8 cellular contexts compared by ENCODE assay signal in the genomic region with DNA sequence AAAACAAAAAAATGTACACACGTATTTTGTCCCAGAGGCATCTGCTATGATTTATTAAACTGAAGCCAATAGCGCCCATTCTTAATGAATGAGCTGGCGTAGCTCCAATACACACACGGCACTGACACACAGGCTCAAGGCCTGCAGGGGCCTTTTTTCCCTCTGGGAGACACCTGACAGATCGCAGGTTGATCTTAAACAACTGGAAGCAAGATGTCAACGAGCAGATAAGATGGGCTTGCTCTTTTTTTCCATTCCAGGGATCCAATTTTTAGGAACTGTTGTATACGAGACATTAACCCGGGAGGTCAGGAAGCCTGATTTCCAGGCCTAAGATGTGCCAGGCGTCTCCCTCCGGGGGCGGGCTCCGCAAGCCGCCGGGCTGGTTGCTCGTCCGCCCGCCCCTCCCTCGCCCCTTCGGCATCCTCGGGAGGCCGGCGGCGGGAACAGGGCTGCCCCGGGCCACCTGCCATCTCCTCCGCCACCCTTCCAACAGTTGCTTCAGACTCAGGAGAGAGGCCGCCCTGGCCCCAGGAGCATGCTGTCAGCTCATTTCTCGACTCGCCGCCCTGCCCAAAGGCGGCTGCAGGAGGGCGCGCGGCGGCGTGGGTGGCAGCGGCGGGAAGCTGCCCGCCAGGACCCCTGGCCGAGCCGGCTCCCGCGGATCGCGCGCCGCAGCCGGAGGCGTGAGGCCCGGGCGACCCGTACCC. TPM values are rescaled to one million over a fixed set of nuclear protein-coding genes. Genes with fewer than 3 reads are reported as not detected.
DNase-seq lines count a peak whose midpoint lies in the region; ATAC-seq lines count a peak whose summit lies in the region.

No MANE protein-coding gene starts in this region.

- peaks cover 12% of the 10 kb centered on the region for H3K36me3 Mint-ChIP-seq in stimulated activated naive CD8-positive, alpha-beta T cell treated with anti-CD3 and anti-CD28 coated beads, Interleukin-15, Interleukin-2, amounts not matched to agents 100 ng/mL and 50 ng/mL, for 24 hours (ENCODE audit: low read depth)

- H3K4me1 ChIP-seq in endocrine pancreas (ENCODE audit: control insufficient read depth, insufficient read depth, low read length), result peaks cover 5% of the 10 kb centered on the region

- peaks cover 34% of the 10 kb centered on the region for H3K4me1 Mint-ChIP-seq in stimulated activated naive CD8-positive, alpha-beta T cell treated with anti-CD3 and anti-CD28 coated beads, Interleukin-15, Interleukin-2, amounts not matched to agents 100 ng/mL and 50 ng/mL, for 24 hours (ENCODE audit: low read depth)

- H3K27ac Mint-ChIP-seq in stimulated activated naive CD8-positive, alpha-beta T cell treated with anti-CD3 and anti-CD28 coated beads, Interleukin-15, Interleukin-2, amounts not matched to agents 100 ng/mL and 50 ng/mL, for 24 hours, result peak overlapping the region; percentile 87

- peak overlapping the region; percentile 73 for H3K9ac ChIP-seq in endocrine pancreas (ENCODE audit: control insufficient read depth, insufficient read depth, low read length)

- H3K9me3 Mint-ChIP-seq in stimulated activated naive CD8-positive, alpha-beta T cell treated with anti-CD3 and anti-CD28 coated beads, Interleukin-15, Interleukin-2, amounts not matched to agents 100 ng/mL and 50 ng/mL, for 24 hours, result no peaks in the 10 kb centered on the region

- H3K27me3 ChIP-seq in endocrine pancreas (ENCODE audit: control insufficient read depth, insufficient read depth, low read length), result no peaks in the 10 kb centered on the region

- H3K4me3 ChIP-seq in endocrine pancreas (ENCODE audit: control insufficient read depth, insufficient read depth, low read length), result peak overlapping the region; percentile 80

- peak; percentile 5 for ATAC-seq in HG02938 (IDR thresholded peaks at IDR 0.05; ENCODE audit: unreplicated experiment)

- peak overlapping the region; percentile 88 for H3K4me3 Mint-ChIP-seq in stimulated activated naive CD8-positive, alpha-beta T cell treated with anti-CD3 and anti-CD28 coated beads, Interleukin-15, Interleukin-2, amounts not matched to agents 100 ng/mL and 50 ng/mL, for 24 hours

- H3K36me3 ChIP-seq in endocrine pancreas (ENCODE audit: control insufficient read depth, insufficient read depth, low read length), result no peaks in the 10 kb centered on the region

- no peaks in the 10 kb centered on the region for H3K27me3 Mint-ChIP-seq in stimulated activated naive CD8-positive, alpha-beta T cell treated with anti-CD3 and anti-CD28 coated beads, Interleukin-15, Interleukin-2, amounts not matched to agents 100 ng/mL and 50 ng/mL, for 24 hours

- no peaks in the 10 kb centered on the region for H3K9me3 ChIP-seq in endocrine pancreas (ENCODE audit: control insufficient read depth, low read length)

- peak; percentile 60 for DNase-seq in NCI-H82 (lab: John Stamatoyannopoulos, UW)
- DNase-seq in NCI-H82 treated with DMSO at 0.1 percent for 48 hours (lab: John Stamatoyannopoulos, UW; ENCODE audit: unreplicated experiment), result no peak
- DNase-seq in NCI-H2107 (lab: John Stamatoyannopoulos, UW), result peak; percentile 64
- DNase-seq in activated CD4-positive, alpha-beta T cell treated with anti-CD3 and anti-CD28 coated beads, Interleukin-2, amount 50 U/mL, for 1 hour, result peak; percentile 14
- peak; percentile 39 for DNase-seq in mucosa of gallbladder (ENCODE audit: low spot score)

RNA-seq across cellular contexts. Expression of a gene that starts 0.7 kb away (rescaled TPM):
- 18.4 TPM for total RNA-seq in mucosa of gallbladder

RNA-seq across cellular contexts. Expression of a gene that starts 1.0 kb away (rescaled TPM):
- total RNA-seq in mucosa of gallbladder, result 24.3 TPM
